ENCODE assay signal across 1 cellular context in genomic region chr15:100192092-100192695, GRCh38.
TF ChIP-seq lines count a peak whose summit lies in the region.

No MANE protein-coding gene starts in this region.

TF ChIP-seq in SK-N-SH treated with all-trans-retinoic acid at 6 μM for 48 hours, 23 proteins besides CTCF, POLR2A, EP300 and RAD21 (continued from another document):
- TF ChIP-seq, protein P1, sequence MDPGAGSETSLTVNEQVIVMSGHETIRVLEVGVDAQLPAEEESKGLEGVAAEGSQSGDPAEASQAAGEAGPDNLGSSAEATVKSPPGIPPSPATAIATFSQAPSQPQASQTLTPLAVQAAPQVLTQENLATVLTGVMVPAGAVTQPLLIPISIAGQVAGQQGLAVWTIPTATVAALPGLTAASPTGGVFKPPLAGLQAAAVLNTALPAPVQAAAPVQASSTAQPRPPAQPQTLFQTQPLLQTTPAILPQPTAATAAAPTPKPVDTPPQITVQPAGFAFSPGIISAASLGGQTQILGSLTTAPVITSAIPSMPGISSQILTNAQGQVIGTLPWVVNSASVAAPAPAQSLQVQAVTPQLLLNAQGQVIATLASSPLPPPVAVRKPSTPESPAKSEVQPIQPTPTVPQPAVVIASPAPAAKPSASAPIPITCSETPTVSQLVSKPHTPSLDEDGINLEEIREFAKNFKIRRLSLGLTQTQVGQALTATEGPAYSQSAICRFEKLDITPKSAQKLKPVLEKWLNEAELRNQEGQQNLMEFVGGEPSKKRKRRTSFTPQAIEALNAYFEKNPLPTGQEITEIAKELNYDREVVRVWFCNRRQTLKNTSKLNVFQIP (CRISPR knock-in tag; IDR thresholded peaks at IDR 0.05; ENCODE audit: borderline replicate concordance, low read depth): no peak
- TF ChIP-seq, protein P2, sequence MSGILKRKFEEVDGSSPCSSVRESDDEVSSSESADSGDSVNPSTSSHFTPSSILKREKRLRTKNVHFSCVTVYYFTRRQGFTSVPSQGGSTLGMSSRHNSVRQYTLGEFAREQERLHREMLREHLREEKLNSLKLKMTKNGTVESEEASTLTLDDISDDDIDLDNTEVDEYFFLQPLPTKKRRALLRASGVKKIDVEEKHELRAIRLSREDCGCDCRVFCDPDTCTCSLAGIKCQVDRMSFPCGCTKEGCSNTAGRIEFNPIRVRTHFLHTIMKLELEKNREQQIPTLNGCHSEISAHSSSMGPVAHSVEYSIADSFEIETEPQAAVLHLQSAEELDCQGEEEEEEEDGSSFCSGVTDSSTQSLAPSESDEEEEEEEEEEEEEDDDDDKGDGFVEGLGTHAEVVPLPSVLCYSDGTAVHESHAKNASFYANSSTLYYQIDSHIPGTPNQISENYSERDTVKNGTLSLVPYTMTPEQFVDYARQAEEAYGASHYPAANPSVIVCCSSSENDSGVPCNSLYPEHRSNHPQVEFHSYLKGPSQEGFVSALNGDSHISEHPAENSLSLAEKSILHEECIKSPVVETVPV (CRISPR knock-in tag; IDR thresholded peaks at IDR 0.05): no peak
